ENCODE assay signal across 12 cellular contexts in genomic region chr5:150491876-150492275, GRCh38. TPM values are rescaled to one million over a fixed set of nuclear protein-coding genes. Genes with fewer than 3 reads are reported as not detected.
DNase-seq lines count a peak whose midpoint lies in the region; ATAC-seq, FAIRE-seq and TF ChIP-seq lines count a peak whose summit lies in the region.
"Had no signal": no experiment of that assay in that cellular context is flagged by ENCODE, and none has a peak within 500 bp of the region (broad histone marks: within the 10 kb centered on the region; RNA-seq: fewer than 3 reads in every experiment).

No MANE protein-coding gene starts in this region.

- H3K36me3 ChIP-seq in Panc1 (ENCODE audit: control insufficient read depth, insufficient read depth, low read length) = no peaks in the 10 kb centered on the region
- peaks cover 4% of the 10 kb centered on the region for H3K36me3 ChIP-seq in fibroblast of lung (ENCODE audit: control insufficient read depth, insufficient read depth, low read length)
- H3K36me3 ChIP-seq in gastrocnemius medialis = no peaks in the 10 kb centered on the region

- POLR2A ChIA-PET in AG04450 (lab: Yijun Ruan, JAX) = no interaction called here
- POLR2A ChIA-PET in Panc1 (lab: Charles Lee) = interaction anchor here (1.3 kb wide), 1 partner anchor 9 kb away, joined by 3 read pairs; no protein-coding TSS in a partner anchor

- ATAC-seq in Panc1 (no peak), gastrocnemius medialis (no peak)
- ATAC-seq: T-helper 17 cell had no signal

- BruUV-seq in Panc1 (replicated peaks; lab: Mats Ljungman, UMichigan) = no TSS peak

- H3K79me2 ChIP-seq in fibroblast of lung (ENCODE audit: control insufficient read depth, insufficient read depth, low read length) = peaks cover 91% of the 10 kb centered on the region

- H3K4me1 ChIP-seq in Panc1 (ENCODE audit: control insufficient read depth, insufficient read depth, low read length) (peaks cover 74% of the 10 kb centered on the region), fibroblast of lung (ENCODE audit: control insufficient read depth, extremely low read depth, insufficient read depth, low read length) (peaks cover 56% of the 10 kb centered on the region), gastrocnemius medialis (peaks cover 62 to 64% of the 10 kb centered on the region in 2 donors)

- TF ChIP-seq CTCF in AG04450 (IDR thresholded peaks at IDR 0.05; ENCODE audit: low read depth, low read length) = no peak
- TF ChIP-seq CTCF in Panc1 (IDR thresholded peaks at IDR 0.05) = no peak
- no peak for TF ChIP-seq CTCF in fibroblast of lung (conservative IDR thresholded peaks at IDR 0.05 in 1 of 2, IDR thresholded peaks at IDR 0.05 in 1 of 2; ENCODE audit: low read depth in 1 of 2, low read length in 2 of 2)
- TF ChIP-seq CTCF in gastrocnemius medialis (IDR thresholded peaks at IDR 0.05 in 4 of 5, conservative IDR thresholded peaks at IDR 0.05 in 1 of 5) = no peak

- DNase-seq in AG04450 (ENCODE audit: low read depth, low spot score) (no peak), Panc1 (ENCODE audit: low read depth, low spot score) (no peak), fibroblast of lung (ENCODE audit: low read depth in 2 of 2) (no peak), gastrocnemius medialis (no peak), NCI-H2196 treated with DMSO at 0.1 percent for 48 hours (lab: John Stamatoyannopoulos, UW; ENCODE audit: unreplicated experiment) (no peak), GM19239 (ENCODE audit: insufficient read length, low spot score) (no peak), urothelium cell line (ENCODE audit: low spot score) (no peak)
- DNase-seq in activated CD4-positive, alpha-beta T cell treated with anti-CD3 and anti-CD28 coated beads, Interleukin-2, amount 50 U/mL, for 4 hours = no peak
- DNase-seq: activated CD4-positive, alpha-beta memory T cell treated with anti-CD3 and anti-CD28 coated beads for 36 hours; activated naive CD4-positive, alpha-beta T cell treated with anti-CD3 and anti-CD28 coated beads for 36 hours; NCI-H2029 treated with DMSO at 0.1 percent for 48 hours; T-helper 17 cell had no signal

- no peak for FAIRE-seq in GM19239 (lab: Jason Lieb, UNC)
- no peak for FAIRE-seq in urothelium cell line (lab: Jason Lieb, UNC)

- H3K4me3 ChIP-seq in AG04450 (ENCODE audit: low read depth, low read length) = no peak overlapping the region
- no peak overlapping the region for H3K4me3 ChIP-seq in Panc1 (ENCODE audit: low read depth in 2 of 2, low read length in 2 of 2)
- peak overlapping the region in 1 of 4 experiments; percentile 2 for H3K4me3 ChIP-seq in fibroblast of lung (replicated peaks in 1 of 4; ENCODE audit: control extremely low read depth in 1 of 4, insufficient read depth in 1 of 4, low read depth in 3 of 4, low read length in 4 of 4)
- H3K4me3 ChIP-seq in gastrocnemius medialis = no peak overlapping the region

- CTCF ChIA-PET in AG04450 (lab: Charles Lee) (interaction anchor here (0.8 to 2.0 kb wide), 4 partner anchors 18 to 33 kb away, joined by 3 to 7 read pairs (median 4); no protein-coding TSS in a partner anchor), Panc1 (lab: Charles Lee) (interaction anchor here (0.6 to 1.2 kb wide), 2 partner anchors 14 to 21 kb away, joined by 4 to 14 read pairs; no protein-coding TSS in a partner anchor)

- peak overlapping the region; percentile 17 for H3K4me2 ChIP-seq in fibroblast of lung (ENCODE audit: extremely low read depth, insufficient read depth, low read length)

- H4K20me1 ChIP-seq in fibroblast of lung (ENCODE audit: control insufficient read depth, extremely low read depth, insufficient read depth, low read length) = no peaks in the 10 kb centered on the region

- H3K9me3 ChIP-seq in AG04450 (ENCODE audit: control insufficient read depth, insufficient read depth, low read length) (no peaks in the 10 kb centered on the region), Panc1 (ENCODE audit: control insufficient read depth, insufficient read depth, low read depth, low read length) (no peaks in the 10 kb centered on the region), fibroblast of lung (ENCODE audit: control insufficient read depth, insufficient read depth, low read depth, low read length) (no peaks in the 10 kb centered on the region), gastrocnemius medialis (no peaks in the 10 kb centered on the region)

- no peak overlapping the region for H2AFZ ChIP-seq in fibroblast of lung (ENCODE audit: low read length)

- H3K27me3 ChIP-seq in AG04450 (ENCODE audit: control insufficient read depth, insufficient read depth, low read length) (no peaks in the 10 kb centered on the region), Panc1 (ENCODE audit: control insufficient read depth, insufficient read depth, low read length) (no peaks in the 10 kb centered on the region), fibroblast of lung (ENCODE audit: control insufficient read depth, insufficient read depth, low read length) (no peaks in the 10 kb centered on the region), gastrocnemius medialis (no peaks in the 10 kb centered on the region)

- H3K27ac ChIP-seq in AG04450 (ENCODE audit: low read depth, low read length) (peak overlapping the region; percentile 65), Panc1 (ENCODE audit: low read length) (peak overlapping the region; percentile 95), fibroblast of lung (ENCODE audit: insufficient read depth, low read length) (peak overlapping the region; percentile 61), gastrocnemius medialis (peak overlapping the region; percentile 47 to 98 (median 78))

- intact Hi-C loops in Panc1 (cut with micrococcal nuclease; ENCODE audit: unreplicated experiment) (no loop called here), gastrocnemius medialis (cut with DNase I; ENCODE audit: low total_unique reads) (no loop called here)

- no peak overlapping the region for H3K9ac ChIP-seq in fibroblast of lung (ENCODE audit: insufficient read depth, low read length)

- TF ChIP-seq POLR2A in gastrocnemius medialis (IDR thresholded peaks at IDR 0.05) = no peak

- in situ Hi-C loops in Panc1 (cut with HindIII; ENCODE audit: low pct_unique_long_range_greater_than_20kb, low sequenced_read_pairs) (no loop called here), gastrocnemius medialis (cut with MboI; ENCODE audit: low sequenced_read_pairs in 4 of 4) (no loop called here)

RNA-seq across cellular contexts. Expression of gene NDST1, which starts 16.1 kb away (rescaled TPM):
- polyA plus RNA-seq in AG04450 (2011; rRNA removed) = 52.2 and 63.2 TPM in 2 replicates
- polyA minus RNA-seq in AG04450 (2011; rRNA and poly(A)+ RNA removed) = 69.4 and 93.7 TPM in 2 replicates
- 142 TPM for total RNA-seq in Panc1 (2021; ENCODE audit: unreplicated experiment)
- polyA plus RNA-seq in Panc1 (2012; ENCODE audit: insufficient read length) = 80.5 TPM
- total RNA-seq in fibroblast of lung = 18.2 and 38.5 TPM in 2 replicates
- polyA plus RNA-seq in fibroblast of lung = 50.5 and 94.8 TPM in 2 replicates
- 69.9 and 152 TPM in 2 replicates for polyA plus RNA-seq in fibroblast of lung (2012)
- polyA minus RNA-seq in fibroblast of lung (ENCODE audit: low replicate concordance) = 218 and 448 TPM in 2 replicates
- 10 to 100 TPM; 36.1 to 70.5 (median 50.5) TPM for total RNA-seq in gastrocnemius medialis

RNA-seq across cellular contexts. Expression of gene RPS14, which starts 42.3 kb away (rescaled TPM):
- polyA plus RNA-seq in AG04450 (2011; rRNA removed) (3,620 and 4,046 TPM in 2 replicates), fibroblast of lung (5,623 and 6,025 TPM in 2 replicates)
- 932 and 933 TPM in 2 replicates for polyA minus RNA-seq in AG04450 (2011; rRNA and poly(A)+ RNA removed)
- total RNA-seq in Panc1 (2021; ENCODE audit: unreplicated experiment) (1,959 TPM), fibroblast of lung (1,962 and 4,466 TPM in 2 replicates), gastrocnemius medialis (1,000 to 10,000 TPM; 1,865 to 2,215 (median 2,024) TPM)
- polyA plus RNA-seq in Panc1 (2012; ENCODE audit: insufficient read length) = 1,891 TPM
- polyA plus RNA-seq in fibroblast of lung (2012) = 3,434 and 3,467 TPM in 2 replicates
- 1,117 and 1,370 TPM in 2 replicates for polyA minus RNA-seq in fibroblast of lung (ENCODE audit: low replicate concordance)
